Comparison of ENCODE assay signal across 8 cellular contexts in genomic region chr20:62804632-62805364, GRCh38. TPM values are rescaled to one million over a fixed set of nuclear protein-coding genes. Genes with fewer than 3 reads are reported as not detected.
DNase-seq lines count a peak whose midpoint lies in the region; ATAC-seq and TF ChIP-seq lines count a peak whose summit lies in the region.

OGFR (plus strand) TSS chr20:62804835; CDS start chr20:62804860, 25 bp downstream.

- peak within 1 kb of the TSS; percentile 85 for H3K4me3 Mint-ChIP-seq in stimulated activated effector memory CD8-positive, alpha-beta T cell treated with anti-CD3 and anti-CD28 coated beads, Interleukin-12 subunit alpha, Interleukin-12 subunit beta, amount 100 ng/mL, for 72 hours

- H3K9me3 ChIP-seq in GM23248 (ENCODE audit: low read depth) = no peaks in the 10 kb centered on the region
- H3K9me3 ChIP-seq in mucosa of stomach (ENCODE audit: control insufficient read depth, low read length) = no peaks in the 10 kb centered on the region

- H3K4me1 Mint-ChIP-seq in stimulated activated effector memory CD8-positive, alpha-beta T cell treated with anti-CD3 and anti-CD28 coated beads, Interleukin-12 subunit alpha, Interleukin-12 subunit beta, amount 100 ng/mL, for 72 hours = peaks cover 32% of the 10 kb centered on the region

- no peaks in the 10 kb centered on the region for H3K27me3 ChIP-seq in GM23248 (replicated peaks; ENCODE audit: insufficient read depth)
- no peaks in the 10 kb centered on the region for H3K27me3 ChIP-seq in mucosa of stomach (ENCODE audit: control insufficient read depth, insufficient read depth, low read length)

- peak within 1 kb of the TSS; percentile 74 for H2AFZ ChIP-seq in GM23248

- in situ Hi-C loops in GM23248 (cut with MboI) = no loop called here

- H3K4me1 ChIP-seq in GM23248 (ENCODE audit: insufficient read depth) = peaks cover 14% of the 10 kb centered on the region
- peaks cover 29% of the 10 kb centered on the region for H3K4me1 ChIP-seq in mucosa of stomach (ENCODE audit: control insufficient read depth, insufficient read depth, low read length)

- no peaks in the 10 kb centered on the region for H3K9me3 Mint-ChIP-seq in stimulated activated effector memory CD8-positive, alpha-beta T cell treated with anti-CD3 and anti-CD28 coated beads, Interleukin-12 subunit alpha, Interleukin-12 subunit beta, amount 100 ng/mL, for 72 hours

- H4K20me1 ChIP-seq in GM23248 (ENCODE audit: insufficient read depth) = no peaks in the 10 kb centered on the region

- 0 out of 2 replicates have a peak within 1 kb of the TSS, but pooled peaks have one; percentile 19 for H3K27ac ChIP-seq in GM23248

- peaks cover 24% of the 10 kb centered on the region; the same call in 1 of the 2 replicates for H3F3A ChIP-seq in GM23248 (ENCODE audit: insufficient read depth)

- peak within 1 kb of the TSS; percentile 96 for H3K27ac Mint-ChIP-seq in stimulated activated effector memory CD8-positive, alpha-beta T cell treated with anti-CD3 and anti-CD28 coated beads, Interleukin-12 subunit alpha, Interleukin-12 subunit beta, amount 100 ng/mL, for 72 hours

- 1% methylated on average over 19 to 40 of the region's 103 CpGs for WGBS in GM23248 (ENCODE audit: low coverage in 1 of 2, low lambda C conversion rate in 2 of 2, missing lambda C conversion rate in 2 of 2), 2 experiments

- peak; percentile 67 for ATAC-seq in stimulated activated effector memory CD8-positive, alpha-beta T cell treated with anti-CD3 and anti-CD28 coated beads, Interleukin-12 subunit alpha, Interleukin-12 subunit beta, amount 100 ng/mL, for 72 hours

- no peak for TF ChIP-seq CTCF in epithelial cell of proximal tubule (conservative IDR thresholded peaks at IDR 0.05; ENCODE audit: low read depth, low read length)

- DNase-seq in COLO668 (lab: John Stamatoyannopoulos, UW; ENCODE audit: unreplicated experiment) = peak; percentile 71
- peak; percentile 74 for DNase-seq in GM23248
- peak; percentile 35 for DNase-seq in NOMO-1 treated with DMSO at 0.1 percent for 48 hours (lab: John Stamatoyannopoulos, UW; ENCODE audit: unreplicated experiment)
- DNase-seq in activated T-cell treated with anti-CD3 and anti-CD28 coated beads for 48 hours (ENCODE audit: low read depth) = peak; percentile 62
- DNase-seq in epithelial cell of proximal tubule (ENCODE audit: low read depth) = no peak
- peak; percentile 56 to 85 for DNase-seq in stimulated activated effector memory CD8-positive, alpha-beta T cell treated with anti-CD3 and anti-CD28 coated beads, Interleukin-12 subunit alpha, Interleukin-12 subunit beta, amount 100 ng/mL, for 72 hours (ENCODE audit: low spot score in 2 of 2)
- DNase-seq in GF-D8 (lab: John Stamatoyannopoulos, UW) = no peak

- H3K36me3 Mint-ChIP-seq in stimulated activated effector memory CD8-positive, alpha-beta T cell treated with anti-CD3 and anti-CD28 coated beads, Interleukin-12 subunit alpha, Interleukin-12 subunit beta, amount 100 ng/mL, for 72 hours = peaks cover 75% of the 10 kb centered on the region

- H3K79me2 ChIP-seq in GM23248 (ENCODE audit: insufficient read depth) = peaks cover 40% of the 10 kb centered on the region

- H3K36me3 ChIP-seq in GM23248 (ENCODE audit: low read depth) = peaks cover 6% of the 10 kb centered on the region; the same call in 1 of the 2 replicates
- H3K36me3 ChIP-seq in mucosa of stomach (ENCODE audit: control insufficient read depth, insufficient read depth, low read length) = peaks cover 3% of the 10 kb centered on the region

- H3K4me3 ChIP-seq in GM23248 (peak within 1 kb of the TSS; percentile 89), epithelial cell of proximal tubule (ENCODE audit: low read depth, low read length) (peak within 1 kb of the TSS; percentile 78), mucosa of stomach (ENCODE audit: low read length) (peak within 1 kb of the TSS; percentile 63)

- H3K4me2 ChIP-seq in GM23248 (ENCODE audit: unreplicated experiment) = peak within 1 kb of the TSS; percentile 98

- H3K9me2 ChIP-seq in GM23248 (ENCODE audit: insufficient read depth) = no peaks in the 10 kb centered on the region

- H3K9ac ChIP-seq in GM23248 (peak within 1 kb of the TSS; percentile 83), mucosa of stomach (ENCODE audit: low read length) (peak within 1 kb of the TSS; percentile 79)

RNA-seq across cellular contexts. Expression of gene OGFR, which starts in this region (rescaled TPM):
- total RNA-seq in GM23248 (2014; rRNA removed; shearing (Covaris generic)) = 42.4 and 52.2 TPM in 2 replicates
- 9.7 and 9.9 TPM in 2 replicates for polyA plus RNA-seq in GM23248 (2016; fragmentation: Nextera tagmentation; extraction: Ambion mirVana)
- total RNA-seq in epithelial cell of proximal tubule = 57.6 and 61.1 TPM in 2 replicates

Comparison
In these comparisons a context has a peak if more than half of its experiments do, and no peak if none do; other contexts are left out.
1. DNase-seq: peak in COLO668 (single experiment), GM23248 (single experiment), NOMO-1 treated with DMSO at 0.1 percent for 48 hours (single experiment), activated T-cell treated with anti-CD3 and anti-CD28 coated beads for 48 hours (single experiment) and stimulated activated effector memory CD8-positive, alpha-beta T cell treated with anti-CD3 and anti-CD28 coated beads, Interleukin-12 subunit alpha, Interleukin-12 subunit beta, amount 100 ng/mL, for 72 hours (2 of 2); none in epithelial cell of proximal tubule (single experiment) and GF-D8 (single experiment).
2. Peak in every context shown above with its lines, with median percentiles within 50 percentile points of each other: H3K4me3 ChIP-seq.